ENCODE assay signal across 10 cellular contexts in the genomic region with DNA sequence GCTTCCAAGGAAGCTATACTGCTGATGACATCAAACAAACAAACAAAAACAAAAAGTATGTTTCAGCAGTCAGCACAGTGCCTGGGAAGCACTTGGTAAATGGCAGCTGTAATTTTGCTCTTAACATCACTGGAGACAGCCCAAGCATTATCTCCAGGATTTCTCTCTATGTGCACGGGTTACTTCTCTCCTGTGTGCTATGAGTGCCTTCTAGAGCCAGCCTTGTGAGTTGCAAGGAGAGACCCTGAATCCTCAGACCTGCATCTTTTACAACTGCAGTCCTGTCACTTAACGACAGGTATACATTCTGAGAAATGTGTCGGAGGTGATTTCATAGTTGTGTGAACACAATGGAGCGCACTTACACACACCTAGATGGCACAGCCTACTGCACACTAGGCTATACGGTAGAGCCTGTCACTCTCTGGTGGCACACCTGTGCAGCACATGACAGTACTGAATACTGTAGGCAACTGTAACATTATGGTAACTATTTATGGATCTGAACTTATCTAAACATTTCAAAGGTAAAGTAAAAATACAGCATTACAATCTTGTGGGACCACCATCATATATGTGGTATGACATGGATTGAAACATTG.
DNase-seq lines count a peak whose midpoint lies in the region; ATAC-seq and TF ChIP-seq lines count a peak whose summit lies in the region.
"Had no signal": no experiment of that assay in that cellular context is flagged by ENCODE, and none has a peak within 500 bp of the region (broad histone marks: within the 10 kb centered on the region; RNA-seq: fewer than 3 reads in every experiment).

No MANE protein-coding gene starts in this region.

- H3K4me3 ChIP-seq in body of pancreas (no peak overlapping the region), neural cell (ENCODE audit: low read length) (no peak overlapping the region), esophagus muscularis mucosa (no peak overlapping the region), sigmoid colon (no peak overlapping the region)
- H3K4me3 ChIP-seq: GM12878, upper lobe of left lung had no signal

- TF ChIP-seq EP300 in neural cell (conservative IDR thresholded peaks at IDR 0.05; ENCODE audit: poor library complexity, severe bottlenecking) (no peak), esophagus muscularis mucosa (IDR thresholded peaks at IDR 0.05) (no peak), sigmoid colon (IDR thresholded peaks at IDR 0.05) (no peak)

- peak; percentile 15 for ATAC-seq in body of pancreas
- no peak for ATAC-seq in GM19035 (IDR thresholded peaks at IDR 0.05; ENCODE audit: unreplicated experiment)
- ATAC-seq: GM12878 had no signal

- H4K20me1 ChIP-seq in neural cell (ENCODE audit: insufficient read depth) = no peaks in the 10 kb centered on the region

- intact Hi-C loops in body of pancreas (cut with DNase I) (no loop called here), esophagus muscularis mucosa (cut with DNase I) (no loop called here), sigmoid colon (cut with DNase I) (no loop called here)

- CTCF ChIA-PET in RWPE1 (lab: Yijun Ruan, JAX) = interaction anchor here (0.5 to 1.4 kb wide), 2 partner anchors 206 to 327 kb away, joined by 3 to 6 read pairs; no protein-coding TSS in a partner anchor

- no peaks in the 10 kb centered on the region for H3K36me3 ChIP-seq in body of pancreas (replicated peaks in 1 of 2; ENCODE audit: insufficient read depth in 1 of 2, low read depth in 2 of 2)
- no peaks in the 10 kb centered on the region for H3K36me3 ChIP-seq in neural cell (ENCODE audit: insufficient read depth, low read length)
- H3K36me3 ChIP-seq in esophagus muscularis mucosa = no peaks in the 10 kb centered on the region
- no peaks in the 10 kb centered on the region for H3K36me3 ChIP-seq in sigmoid colon
- H3K36me3 ChIP-seq: upper lobe of left lung had no signal

- no peak overlapping the region for H3K4me2 ChIP-seq in neural cell (ENCODE audit: low read length)

- H3F3A ChIP-seq in neural cell (ENCODE audit: insufficient read depth, low read length, poor library complexity, severe bottlenecking) = no peaks in the 10 kb centered on the region

- TF ChIP-seq POLR2A in body of pancreas (IDR thresholded peaks at IDR 0.05) = no peak
- no peak for TF ChIP-seq POLR2A in esophagus muscularis mucosa (IDR thresholded peaks at IDR 0.05; ENCODE audit: low read depth)
- TF ChIP-seq POLR2A in sigmoid colon (IDR thresholded peaks at IDR 0.05) = no peak

- TF ChIP-seq CTCF in body of pancreas (IDR thresholded peaks at IDR 0.05) (no peak), neural cell (IDR thresholded peaks at IDR 0.05; ENCODE audit: poor library complexity, severe bottlenecking) (peak; percentile 73), RWPE1 (conservative IDR thresholded peaks at IDR 0.05; ENCODE audit: low read depth) (no peak), esophagus muscularis mucosa (IDR thresholded peaks at IDR 0.05) (no peak), sigmoid colon (IDR thresholded peaks at IDR 0.05) (no peak)

- 65 to 66% methylated on average over 5 of the region's 5 CpGs for WGBS in body of pancreas, 2 donors
- 84% methylated on average over 4 of the region's 5 CpGs for WGBS in esophagus muscularis mucosa
- WGBS in sigmoid colon, 2 donors = 64 to 87% methylated on average over 5 of the region's 5 CpGs

- H3K9ac ChIP-seq in neural cell (ENCODE audit: low read length) = no peak overlapping the region

- H3K9me2 ChIP-seq in neural cell (ENCODE audit: insufficient read depth, low read length) = no peaks in the 10 kb centered on the region

- DNase-seq in GDM1 (lab: John Stamatoyannopoulos, UW) (peak; percentile 0), NCI-H1105 treated with DMSO at 0.1 percent for 48 hours (lab: John Stamatoyannopoulos, UW) (peak; percentile 37), body of pancreas (no peak), RWPE1 (ENCODE audit: low spot score) (no peak), esophagus muscularis mucosa (ENCODE audit: extremely low spot score) (no peak), sigmoid colon (no peak)
- DNase-seq: upper lobe of left lung had no signal

- H3K27ac ChIP-seq in body of pancreas (no peak overlapping the region), neural cell (ENCODE audit: low read length) (no peak overlapping the region), RWPE1 (no peak overlapping the region), esophagus muscularis mucosa (replicated peaks in 1 of 4) (no peak overlapping the region), sigmoid colon (no peak overlapping the region)
- H3K27ac ChIP-seq: upper lobe of left lung had no signal

- peak; percentile 85 for TF ChIP-seq RAD21 in neural cell (conservative IDR thresholded peaks at IDR 0.05)

- no peaks in the 10 kb centered on the region for H3K4me1 ChIP-seq in body of pancreas
- no peaks in the 10 kb centered on the region for H3K4me1 ChIP-seq in esophagus muscularis mucosa
- H3K4me1 ChIP-seq in sigmoid colon = no peaks in the 10 kb centered on the region
- H3K4me1 ChIP-seq: upper lobe of left lung had no signal

- no peaks in the 10 kb centered on the region for H3K9me3 ChIP-seq in body of pancreas
- H3K9me3 ChIP-seq in neural cell (ENCODE audit: low read length) = no peaks in the 10 kb centered on the region
- H3K9me3 ChIP-seq in esophagus muscularis mucosa = no peaks in the 10 kb centered on the region
- no peaks in the 10 kb centered on the region for H3K9me3 ChIP-seq in sigmoid colon

- H3K27me3 ChIP-seq in body of pancreas (no peaks in the 10 kb centered on the region), neural cell (ENCODE audit: insufficient read depth, low read depth, low read length) (no peaks in the 10 kb centered on the region), esophagus muscularis mucosa (peaks cover 0 to 42% (median 0%) of the 10 kb centered on the region in 4 donors), sigmoid colon (peaks cover 0 to 4% (median 0%) of the 10 kb centered on the region in 3 donors)
- H3K27me3 ChIP-seq: upper lobe of left lung had no signal

- POLR2A ChIA-PET in RWPE1 (lab: Yijun Ruan, JAX; ENCODE audit: low non-redundant PET) = no interaction called here

- no peak overlapping the region for H2AFZ ChIP-seq in neural cell (ENCODE audit: low read depth, low read length)

- H3K79me2 ChIP-seq in neural cell (replicated peaks; ENCODE audit: insufficient read depth, low read length) = no peaks in the 10 kb centered on the region

TF ChIP-seq in neural cell, 6 proteins besides CTCF, POLR2A, EP300 and RAD21:
- TF ChIP-seq POLR2AphosphoS5 (IDR thresholded peaks at IDR 0.05) = no peak
- TF ChIP-seq EZH2 (IDR thresholded peaks at IDR 0.05; ENCODE audit: borderline replicate concordance, insufficient read depth, low read length, poor library complexity, severe bottlenecking) = no peak
- TF ChIP-seq SMC3 (conservative IDR thresholded peaks at IDR 0.05; ENCODE audit: poor library complexity) = peak; percentile 88
- TF ChIP-seq MXI1 (conservative IDR thresholded peaks at IDR 0.05; ENCODE audit: poor library complexity, severe bottlenecking) = no peak
- TF ChIP-seq TAF1 (IDR thresholded peaks at IDR 0.05; ENCODE audit: low read depth) = no peak
- TF ChIP-seq, protein P1, sequence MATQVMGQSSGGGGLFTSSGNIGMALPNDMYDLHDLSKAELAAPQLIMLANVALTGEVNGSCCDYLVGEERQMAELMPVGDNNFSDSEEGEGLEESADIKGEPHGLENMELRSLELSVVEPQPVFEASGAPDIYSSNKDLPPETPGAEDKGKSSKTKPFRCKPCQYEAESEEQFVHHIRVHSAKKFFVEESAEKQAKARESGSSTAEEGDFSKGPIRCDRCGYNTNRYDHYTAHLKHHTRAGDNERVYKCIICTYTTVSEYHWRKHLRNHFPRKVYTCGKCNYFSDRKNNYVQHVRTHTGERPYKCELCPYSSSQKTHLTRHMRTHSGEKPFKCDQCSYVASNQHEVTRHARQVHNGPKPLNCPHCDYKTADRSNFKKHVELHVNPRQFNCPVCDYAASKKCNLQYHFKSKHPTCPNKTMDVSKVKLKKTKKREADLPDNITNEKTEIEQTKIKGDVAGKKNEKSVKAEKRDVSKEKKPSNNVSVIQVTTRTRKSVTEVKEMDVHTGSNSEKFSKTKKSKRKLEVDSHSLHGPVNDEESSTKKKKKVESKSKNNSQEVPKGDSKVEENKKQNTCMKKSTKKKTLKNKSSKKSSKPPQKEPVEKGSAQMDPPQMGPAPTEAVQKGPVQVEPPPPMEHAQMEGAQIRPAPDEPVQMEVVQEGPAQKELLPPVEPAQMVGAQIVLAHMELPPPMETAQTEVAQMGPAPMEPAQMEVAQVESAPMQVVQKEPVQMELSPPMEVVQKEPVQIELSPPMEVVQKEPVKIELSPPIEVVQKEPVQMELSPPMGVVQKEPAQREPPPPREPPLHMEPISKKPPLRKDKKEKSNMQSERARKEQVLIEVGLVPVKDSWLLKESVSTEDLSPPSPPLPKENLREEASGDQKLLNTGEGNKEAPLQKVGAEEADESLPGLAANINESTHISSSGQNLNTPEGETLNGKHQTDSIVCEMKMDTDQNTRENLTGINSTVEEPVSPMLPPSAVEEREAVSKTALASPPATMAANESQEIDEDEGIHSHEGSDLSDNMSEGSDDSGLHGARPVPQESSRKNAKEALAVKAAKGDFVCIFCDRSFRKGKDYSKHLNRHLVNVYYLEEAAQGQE (IDR thresholded peaks at IDR 0.05; ENCODE audit: borderline replicate concordance) = no peak

Comparison
In these comparisons a context has a peak if more than half of its experiments do, and no peak if none do; other contexts are left out.
1. DNase-seq: peak in GDM1 (single experiment) and NCI-H1105 treated with DMSO at 0.1 percent for 48 hours (single experiment); none in body of pancreas (0 of 4), RWPE1 (single experiment), esophagus muscularis mucosa (single experiment) and sigmoid colon (single experiment).